In the genomic region with DNA sequence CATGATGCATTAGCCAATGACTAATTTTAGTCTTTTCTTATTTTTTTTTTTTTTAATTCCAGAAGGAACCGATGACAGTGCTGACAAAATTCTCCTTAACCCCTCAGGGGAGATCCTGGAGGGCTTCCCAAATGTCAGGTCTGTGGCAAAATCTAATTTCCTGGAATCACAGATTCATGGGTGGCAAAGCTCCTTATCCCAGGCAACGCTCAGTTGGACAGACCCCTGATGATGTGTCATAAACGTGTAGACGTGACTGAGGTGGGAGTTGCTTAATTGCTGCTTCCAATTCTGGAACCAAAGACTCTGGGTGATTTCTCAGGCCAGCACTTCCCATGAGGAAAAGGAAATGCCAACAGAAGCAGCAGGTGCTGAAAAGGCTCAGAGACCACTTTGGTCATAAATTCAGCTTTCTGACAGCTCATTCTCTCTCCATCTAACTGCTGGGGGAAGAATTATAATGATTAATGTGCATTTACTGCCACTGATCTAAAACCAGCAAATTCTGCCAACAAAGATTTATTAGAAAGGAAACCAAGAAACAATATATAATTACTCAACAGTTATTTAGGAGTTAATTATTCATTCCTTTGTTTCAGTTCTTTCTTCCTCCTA, we compare ENCODE assay signal across 2 cellular contexts.
A peak's percentile ranks its signal among the peaks of the same experiment; 100 is the strongest.
TF ChIP-seq lines count a peak whose summit lies in the region.

No MANE protein-coding gene starts in this region.

TF ChIP-seq in HepG2, 621 proteins besides CTCF, POLR2A, EP300 and RAD21 (continued from another document):
- no peak for TF ChIP-seq ZNF577 (CRISPR knock-in tag; IDR thresholded peaks at IDR 0.05; ENCODE audit: borderline replicate concordance, low read depth)
- TF ChIP-seq SETDB1 (CRISPR knock-in tag; IDR thresholded peaks at IDR 0.05; ENCODE audit: borderline replicate concordance): no peak

TF ChIP-seq in SK-N-SH treated with all-trans-retinoic acid at 6 μM for 48 hours, 23 proteins besides CTCF, POLR2A, EP300 and RAD21 (continued from another document):
- TF ChIP-seq ESRRG (CRISPR knock-in tag; IDR thresholded peaks at IDR 0.05): no peak
- TF ChIP-seq ZFP3 (CRISPR knock-in tag; IDR thresholded peaks at IDR 0.05): no peak
- 0 out of 2 replicates have a peak, but pooled peaks have one; percentile 37 for TF ChIP-seq ISL1 (CRISPR knock-in tag; IDR thresholded peaks at IDR 0.05)
- 0 out of 2 replicates have a peak, but pooled peaks have one; percentile 30 for TF ChIP-seq ZC3H10 (CRISPR knock-in tag; IDR thresholded peaks at IDR 0.05)
- no peak for TF ChIP-seq BACH2 (CRISPR knock-in tag; IDR thresholded peaks at IDR 0.05; ENCODE audit: borderline replicate concordance)
- no peak for TF ChIP-seq RARB (CRISPR knock-in tag; IDR thresholded peaks at IDR 0.05)
- no peak for TF ChIP-seq ZNF8 (CRISPR knock-in tag; IDR thresholded peaks at IDR 0.05)
- TF ChIP-seq ZNF565 (CRISPR knock-in tag; conservative IDR thresholded peaks at IDR 0.05; ENCODE audit: low read depth): no peak
- no peak for TF ChIP-seq CSDC2 (CRISPR knock-in tag; IDR thresholded peaks at IDR 0.05)
